8 cellular contexts compared by ENCODE assay signal in the genomic region with DNA sequence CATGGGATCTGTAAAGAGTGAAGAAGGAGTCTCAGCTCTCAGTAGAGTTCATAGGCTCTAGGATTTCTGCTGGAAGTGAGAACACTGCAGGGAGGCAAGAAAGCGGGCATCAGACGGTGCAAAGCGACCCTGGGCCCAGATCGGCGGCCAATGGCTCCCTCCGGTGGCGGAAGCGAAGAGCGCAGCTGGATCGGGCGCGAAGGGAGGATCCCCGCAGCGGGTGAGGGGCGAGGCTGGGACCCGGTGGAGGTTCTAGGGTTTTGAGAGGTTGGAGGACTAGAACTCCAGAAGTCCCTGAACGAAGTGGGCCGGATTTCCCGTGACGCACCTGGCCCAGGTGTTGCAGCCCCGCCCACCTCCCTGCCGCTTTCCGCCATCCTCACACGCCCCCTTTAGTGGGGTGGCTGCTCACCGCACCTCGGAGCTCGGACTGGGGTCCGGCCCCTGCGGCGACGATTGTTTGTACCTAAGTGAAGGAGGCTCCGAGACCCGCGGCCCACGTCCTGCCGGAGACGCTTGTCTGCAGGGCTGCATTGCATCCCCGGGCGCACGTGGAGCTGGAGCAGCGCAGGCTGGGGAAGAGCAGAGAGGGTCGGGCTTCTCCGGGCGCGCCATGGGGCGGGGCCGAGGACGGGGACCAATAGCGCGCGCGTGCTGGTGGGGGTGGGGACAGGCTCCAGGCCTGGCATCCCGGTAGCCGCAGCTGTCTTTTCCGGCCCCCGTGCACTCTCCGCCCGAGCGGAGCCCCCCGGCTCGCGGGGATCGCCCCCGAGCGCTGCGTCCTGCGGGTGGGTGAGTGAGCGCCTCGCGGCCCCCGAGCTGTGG. TPM values are rescaled to one million over a fixed set of nuclear protein-coding genes. Genes with fewer than 3 reads are reported as not detected.
DNase-seq lines count a peak whose midpoint lies in the region; ATAC-seq and TF ChIP-seq lines count a peak whose summit lies in the region.

Gene SLC12A9 (plus strand): TSS at position 666 of the 825 bp plus-strand sequence. CDS start 1,485 bp downstream, outside the sequence.

- no peaks in the 10 kb centered on the region for H3K27me3 ChIP-seq in adrenal gland
- H3K27me3 ChIP-seq in upper lobe of left lung = no peaks in the 10 kb centered on the region

- ATAC-seq in HG02759 (IDR thresholded peaks at IDR 0.05; ENCODE audit: unreplicated experiment) = peak; percentile 96
- ATAC-seq in left cardiac atrium = peak; percentile 100
- peak; percentile 99 for ATAC-seq in upper lobe of left lung (ENCODE audit: low FRiP score in 2 of 2)

- H3K27ac ChIP-seq in adrenal gland (peak within 1 kb of the TSS in 1 of 5 donors; percentile 75), upper lobe of left lung (peak within 1 kb of the TSS; percentile 59 to 89 (median 84))

- H3K4me1 ChIP-seq in adrenal gland (replicated peaks in 1 of 2) = peaks cover 4 to 12% of the 10 kb centered on the region in 2 donors
- H3K4me1 ChIP-seq in upper lobe of left lung = peaks cover 12 to 25% (median 18%) of the 10 kb centered on the region in 4 donors

- TF ChIP-seq EP300 in upper lobe of left lung (IDR thresholded peaks at IDR 0.05) = no peak

- TF ChIP-seq CTCF in GM12865 (IDR thresholded peaks at IDR 0.05; ENCODE audit: insufficient read depth, low read depth, low read length, missing control alignments) (peak; percentile 92), adrenal gland (IDR thresholded peaks at IDR 0.05) (peak; percentile 87 to 97 (median 94)), upper lobe of left lung (IDR thresholded peaks at IDR 0.05) (peak; percentile 93 to 97 (median 96))

- H3K36me3 ChIP-seq in adrenal gland (replicated peaks in 1 of 2) (no peaks in the 10 kb centered on the region), upper lobe of left lung (peaks cover 0 to 11% (median 5%) of the 10 kb centered on the region in 4 donors)

- H3K9me3 ChIP-seq in adrenal gland (replicated peaks in 1 of 3) (no peaks in the 10 kb centered on the region), upper lobe of left lung (no peaks in the 10 kb centered on the region)

- intact Hi-C loops in T-helper 1 cell treated with Interleukin-12 subunit alpha and Interleukin-12 subunit beta and Interleukin-4 antibody, amounts not matched to agents 30 ng/mL and 1 ng/mL, for 36 hours (cut with micrococcal nuclease) = loop anchor here (1.0 to 2.0 kb wide), 15 partner anchors 15 to 751 kb away; partner anchors contain the start of genes AP4M1, FBXO24, GNB2 and LRCH4
- intact Hi-C loops in adrenal gland (cut with DNase I) (loop anchor here (5.0 kb wide), 2 partner anchors 55 to 150 kb away; no protein-coding TSS in a partner anchor), left cardiac atrium (cut with DNase I) (loop anchor here in 1 of 2 donors (1.0 to 5.0 kb wide), 2 partner anchors 53 to 145 kb away; partner anchors contain the start of gene POP7), posterior vena cava (cut with DNase I) (loop anchor here (2.0 to 10.0 kb wide), 5 partner anchors 53 to 287 kb away; partner anchors contain the start of genes EPO (in 1 of the 2) and POP7 (in 1 of the 2))

- H3K4me3 ChIP-seq in GM12865 (ENCODE audit: low read depth, low read length) = peak within 1 kb of the TSS; percentile 74
- H3K4me3 ChIP-seq in adrenal gland = peak within 1 kb of the TSS in 3 of 4 donors; percentile 73 to 94 (median 75)
- peak within 1 kb of the TSS; percentile 61 to 90 (median 79) for H3K4me3 ChIP-seq in upper lobe of left lung

- TF ChIP-seq POLR2A in adrenal gland (IDR thresholded peaks at IDR 0.05) (peak; percentile 33 to 44), upper lobe of left lung (IDR thresholded peaks at IDR 0.05) (peak in 2 of 4 donors; percentile 15 to 63)

- 0 to 1% (median 0%) methylated on average over 15 to 71 of the region's 71 CpGs for WGBS in adrenal gland, 4 donors
- 1 to 15% methylated on average over 4 to 41 of the region's 71 CpGs for WGBS in upper lobe of left lung, 2 donors

- DNase-seq in GM12865 (ENCODE audit: low read depth) = peak; percentile 90
- peak; percentile 15 for DNase-seq in NCI-H1436 treated with DMSO at 0.1 percent for 48 hours (lab: John Stamatoyannopoulos, UW)
- peak; percentile 91 to 95 (median 93) for DNase-seq in adrenal gland
- peak; percentile 95 for DNase-seq in left cardiac atrium
- peak; percentile 98 for DNase-seq in posterior vena cava (ENCODE audit: low spot score)
- peak; percentile 92 to 98 for DNase-seq in upper lobe of left lung

RNA-seq across cellular contexts. Expression of gene SLC12A9, which starts in this region (rescaled TPM):
- total RNA-seq in T-helper 1 cell treated with Interleukin-12 subunit alpha and Interleukin-12 subunit beta and Interleukin-4 antibody, amounts not matched to agents 30 ng/mL and 1 ng/mL, for 36 hours = 52.4 TPM in 2 replicates
- total RNA-seq in adrenal gland = 10 to 100 TPM in 7 of 8 donors, 1 to 10 TPM in 1; 8.0 to 35.1 (median 20.2) TPM
- 10 to 100 TPM in 2 of 3 donors, 1 to 10 TPM in 1; 6.1 to 60.3 (median 34.6) TPM for polyA plus RNA-seq in adrenal gland
- total RNA-seq in left cardiac atrium = 10 to 100 TPM; 13.4 to 14.7 TPM
- total RNA-seq in posterior vena cava = 10 to 100 TPM; 15.6 to 22.8 TPM
- 10 to 100 TPM; 14.5 to 50.1 (median 43.9) TPM for total RNA-seq in upper lobe of left lung

Comparison
In these comparisons a context has a peak if more than half of its experiments do, and no peak if none do; other contexts are left out.
1. DNase-seq: peak in every context shown above with its lines; median percentile 98 in posterior vena cava; 95 in left cardiac atrium; 95 in upper lobe of left lung; 93 in adrenal gland; 90 in GM12865; 15 in NCI-H1436 treated with DMSO at 0.1 percent for 48 hours.